In the genomic region with DNA sequence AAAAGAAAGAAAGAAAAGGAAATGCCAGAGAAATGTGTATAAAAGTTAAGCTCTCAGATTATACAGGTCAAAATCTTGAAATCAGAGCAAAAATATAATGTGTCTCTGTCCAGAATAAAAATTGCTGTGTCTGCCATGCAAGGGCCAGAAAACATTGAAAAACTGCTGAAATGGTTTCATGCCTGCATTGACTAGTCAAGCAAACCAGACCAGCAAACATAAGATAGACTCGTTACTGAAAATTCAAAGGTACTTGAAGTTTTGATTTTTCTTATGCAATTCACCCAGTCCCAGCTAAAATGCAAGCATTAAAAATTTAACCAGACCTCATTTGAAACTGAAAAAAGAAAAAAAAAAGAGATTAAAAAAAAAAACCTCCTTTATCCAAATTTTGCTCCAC, we compare ENCODE assay signal across 36 cellular contexts. TPM values are rescaled to one million over a fixed set of nuclear protein-coding genes. Genes with fewer than 3 reads are reported as not detected.
"Had no signal": no experiment of that assay in that cellular context is flagged by ENCODE, and none has a peak within 500 bp of the region (broad histone marks: within the 10 kb centered on the region; RNA-seq: fewer than 3 reads in every experiment).

No MANE protein-coding gene starts in this region.

- ATAC-seq: activated naive CD4-positive, alpha-beta T cell treated with anti-CD3 and anti-CD28 coated beads, Interleukin-2, amount 50 U/mL, for 72 hours; activated naive CD8-positive, alpha-beta T cell treated with anti-CD3 and anti-CD28 coated beads, Interleukin-2, amount 50 U/mL, for 24 hours; activated T-cell treated with anti-CD3 and anti-CD28 coated beads, Interleukin-2, amount 50 U/mL, for 4 hours; activated T-cell treated with anti-CD3 and anti-CD28 coated beads, Interleukin-2, amount 50 U/mL, for 72 hours; activated T-helper 17 cell treated with anti-CD3 and anti-CD28 coated beads, Interleukin-2, amount 50 U/mL, for 72 hours; body of pancreas had no signal

- FAIRE-seq: astrocyte, bronchial epithelial cell had no signal

- DNase-seq: activated effector memory CD4-positive, alpha-beta T cell treated with anti-CD3 and anti-CD28 coated beads, Interleukin-2, amount 50 U/mL, for 16 hours; activated effector memory CD4-positive, alpha-beta T cell treated with Interleukin-2 at 50 U/mL for 16 hours; activated gamma-delta T cell; activated gamma-delta T cell treated with Interleukin-2 at 50 U/mL for 16 hours; activated naive CD4-positive, alpha-beta T cell; activated naive CD4-positive, alpha-beta T cell treated with anti-CD3 and anti-CD28 coated beads for 36 hours; activated naive CD4-positive, alpha-beta T cell treated with anti-CD3 and anti-CD28 coated beads, Interleukin-2, amount 10 ng/mL, durations not matched to agents 7 days and 5 days; activated naive CD4-positive, alpha-beta T cell treated with anti-CD3 and anti-CD28 coated beads, Interleukin-2, amount 50 U/mL, for 16 hours; activated naive CD4-positive, alpha-beta T cell treated with Interleukin-2 at 50 U/mL for 16 hours; activated naive CD8-positive, alpha-beta T cell treated with anti-CD3 and anti-CD28 coated beads for 36 hours; activated naive CD8-positive, alpha-beta T cell treated with anti-CD3 and anti-CD28 coated beads, Interleukin-2, amount 10 ng/mL, durations not matched to agents 7 days and 5 days; activated naive CD8-positive, alpha-beta T cell treated with anti-CD3 and anti-CD28 coated beads, Interleukin-2, amount 50 U/mL, for 24 hours; activated T-cell treated with anti-CD3 and anti-CD28 coated beads, Interleukin-2, amount 50 U/mL, for 1 hour; activated T-cell treated with anti-CD3 and anti-CD28 coated beads, Interleukin-2, amount 50 U/mL, for 24 hours; activated T-cell treated with anti-CD3 and anti-CD28 coated beads, Interleukin-2, amount 50 U/mL, for 4 hours; activated T-cell treated with anti-CD3 and anti-CD28 coated beads, Interleukin-2, amount 50 U/mL, for 48 hours; activated T-cell treated with anti-CD3 and anti-CD28 coated beads, Interleukin-2, amount 50 U/mL, for 72 hours; adrenal gland; amniotic stem cell; amygdala; anterior cingulate cortex; aorta; body of pancreas; brain microvascular endothelial cell; caudate nucleus; central memory CD4-positive, alpha-beta T cell; cerebellar nuclear complex had no signal

RNA-seq across cellular contexts. Expression of a gene that starts 37.2 kb away (rescaled TPM):
- total RNA-seq: activated naive CD4-positive, alpha-beta T cell treated with anti-CD3 and anti-CD28 coated beads for 36 hours; activated naive CD4-positive, alpha-beta T cell treated with anti-CD3 and anti-CD28 coated beads, Interleukin-2, amount 50 U/mL, for 72 hours; activated naive CD8-positive, alpha-beta T cell treated with anti-CD3 and anti-CD28 coated beads for 36 hours; activated naive CD8-positive, alpha-beta T cell treated with anti-CD3 and anti-CD28 coated beads, Interleukin-2, amount 10 ng/mL, durations not matched to agents 7 days and 5 days; activated T-cell treated with anti-CD3 and anti-CD28 coated beads, Interleukin-2, amount 50 U/mL, for 4 hours; activated T-cell treated with anti-CD3 and anti-CD28 coated beads, Interleukin-2, amount 50 U/mL, for 72 hours; activated T-helper 1 cell treated with anti-CD3 and anti-CD28 coated beads, Interleukin-12 subunit alpha, Interleukin-12 subunit beta, Interleukin-2, Interleukin-4 antibody, amounts not matched to agents 30 ng/mL and 10 ng/mL and 1 ng/mL, durations not matched to agents 14 hours and 24 hours and 36 hours; activated T-helper 17 cell treated with anti-CD3 and anti-CD28 coated beads, Interleukin-2, amount 50 U/mL, for 72 hours; activated T-helper 2 cell treated with anti-CD3 and anti-CD28 coated beads, Interferon-gamma antibody, Interleukin-2, Interleukin-4, amounts not matched to agents 10 μg/mL and 5 μg/mL and 100 μg/mL, durations not matched to agents 14 hours and 24 hours and 36 hours; adrenal gland; aorta; ascending aorta; body of pancreas; cardiac septum; chondrocyte had no signal
